Comparison of ENCODE assay signal across 14 cellular contexts in genomic region chr2:121388371-121388770, GRCh38.
"Had no signal": no experiment of that assay in that cellular context is flagged by ENCODE, and none has a peak within 500 bp of the region (broad histone marks: within the 10 kb centered on the region; RNA-seq: fewer than 3 reads in every experiment).

No MANE protein-coding gene starts in this region.

- H2AFZ ChIP-seq: neural progenitor cell, parathyroid adenoma had no signal

- H3K27ac ChIP-seq: foreskin keratinocyte, neural progenitor cell, parathyroid adenoma, upper lobe of left lung had no signal

- H3K27ac Mint-ChIP-seq: activated B cell treated with CpG ODN at 0.5 μM for 24 hours; activated naive CD4-positive, alpha-beta T cell treated with anti-CD3 and anti-CD28 coated beads, Interleukin-2, amount 50 U/mL, for 72 hours; neural progenitor cell; stimulated activated naive CD8-positive, alpha-beta T cell treated with anti-CD3 and anti-CD28 coated beads, Interleukin-15, Interleukin-2, amounts not matched to agents 100 ng/mL and 50 ng/mL, for 24 hours had no signal

- H3K27me3 Mint-ChIP-seq: activated B cell treated with CpG ODN at 0.5 μM for 24 hours; stimulated activated naive CD8-positive, alpha-beta T cell treated with anti-CD3 and anti-CD28 coated beads, Interleukin-15, Interleukin-2, amounts not matched to agents 100 ng/mL and 50 ng/mL, for 24 hours had no signal

- ATAC-seq: activated naive CD4-positive, alpha-beta T cell treated with anti-CD3 and anti-CD28 coated beads, Interleukin-2, amount 50 U/mL, for 72 hours; foreskin keratinocyte; left ventricle myocardium superior had no signal

- H3K9me3 Mint-ChIP-seq: activated B cell treated with CpG ODN at 0.5 μM for 24 hours; activated naive CD4-positive, alpha-beta T cell treated with anti-CD3 and anti-CD28 coated beads, Interleukin-2, amount 50 U/mL, for 72 hours; neural progenitor cell; stimulated activated naive CD8-positive, alpha-beta T cell treated with anti-CD3 and anti-CD28 coated beads, Interleukin-15, Interleukin-2, amounts not matched to agents 100 ng/mL and 50 ng/mL, for 24 hours had no signal

- H3K4me1 ChIP-seq: foreskin keratinocyte, parathyroid adenoma, upper lobe of left lung had no signal

- H3K4me2 ChIP-seq: neural progenitor cell had no signal

- DNase-seq: activated B cell treated with CpG ODN at 0.5 μM for 24 hours; activated CD4-positive, alpha-beta T cell treated with anti-CD3 and anti-CD28 coated beads, Interleukin-2, amount 50 U/mL, for 1 hour; activated T-cell treated with anti-CD3 and anti-CD28 coated beads for 4 hours; foreskin keratinocyte; head of caudate nucleus; left ventricle myocardium superior; retina; stimulated activated CD4-positive, alpha-beta T cell treated with anti-CD3 and anti-CD28 coated beads, Interleukin-15, amount 100 ng/mL, for 24 hours; stimulated activated CD4-positive, alpha-beta T cell treated with anti-CD3 and anti-CD28 coated beads, Interleukin-4, amount 100 ng/mL, for 24 hours; upper lobe of left lung had no signal

- H3K4me3 Mint-ChIP-seq: activated B cell treated with CpG ODN at 0.5 μM for 24 hours; neural progenitor cell; stimulated activated naive CD8-positive, alpha-beta T cell treated with anti-CD3 and anti-CD28 coated beads, Interleukin-15, Interleukin-2, amounts not matched to agents 100 ng/mL and 50 ng/mL, for 24 hours had no signal

- H3K4me3 ChIP-seq: neural progenitor cell, upper lobe of left lung had no signal

- H3K9me3 ChIP-seq: upper lobe of left lung had no signal

- H3K27me3 ChIP-seq: foreskin keratinocyte, neural progenitor cell, upper lobe of left lung had no signal

- H3K4me1 Mint-ChIP-seq: activated B cell treated with CpG ODN at 0.5 μM for 24 hours, neural progenitor cell had no signal

- H3K9ac ChIP-seq: neural progenitor cell, parathyroid adenoma had no signal

- H3K79me2 ChIP-seq: parathyroid adenoma had no signal
